In the genomic region with DNA sequence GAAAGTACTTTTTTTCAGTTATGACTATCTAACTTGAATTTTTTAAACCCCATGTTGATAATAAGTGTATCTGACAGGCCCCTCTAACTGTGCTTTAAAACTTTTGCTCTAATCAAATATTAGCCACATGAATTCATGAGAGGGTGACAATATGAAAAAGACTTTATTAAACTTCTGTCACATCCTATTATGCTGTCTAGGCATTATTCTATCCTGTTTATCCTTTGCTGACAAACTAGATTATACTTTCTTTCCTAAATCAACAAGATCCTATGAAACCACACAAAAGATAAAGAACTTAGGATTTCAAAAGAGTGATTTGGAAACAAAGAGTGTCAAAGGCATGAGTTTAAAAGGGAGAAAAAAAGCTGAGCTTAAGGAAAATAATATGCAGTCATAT, we compare ENCODE assay signal across 37 cellular contexts. TPM values are rescaled to one million over a fixed set of nuclear protein-coding genes. Genes with fewer than 3 reads are reported as not detected.
"Had no signal": no experiment of that assay in that cellular context is flagged by ENCODE, and none has a peak within 500 bp of the region (broad histone marks: within the 10 kb centered on the region; RNA-seq: fewer than 3 reads in every experiment).

No MANE protein-coding gene starts in this region.

- H3K4me1 Mint-ChIP-seq: activated B cell treated with CpG ODN at 0.5 μM for 24 hours; activated naive CD8-positive, alpha-beta T cell treated with anti-CD3 and anti-CD28 coated beads for 36 hours; activated T-helper 17 cell treated with anti-CD3 and anti-CD28 coated beads, Interleukin-2, amount 50 U/mL, for 72 hours had no signal

- H3K27ac Mint-ChIP-seq: activated B cell treated with CpG ODN at 0.5 μM for 24 hours; activated CD4-positive, alpha-beta memory T cell treated with anti-CD3 and anti-CD28 coated beads for 36 hours; activated CD8-positive, alpha-beta T cell treated with anti-CD3 and anti-CD28 coated beads for 36 hours; activated naive CD4-positive, alpha-beta T cell treated with anti-CD3 and anti-CD28 coated beads for 36 hours; activated naive CD4-positive, alpha-beta T cell treated with anti-CD3 and anti-CD28 coated beads, Interleukin-2, amount 50 U/mL, for 72 hours; activated naive CD8-positive, alpha-beta T cell treated with anti-CD3 and anti-CD28 coated beads for 36 hours; activated T-cell treated with anti-CD3 and anti-CD28 coated beads, Interleukin-2, amount 50 U/mL, for 72 hours; activated T-helper 1 cell treated with anti-CD3 and anti-CD28 coated beads, Interleukin-12 subunit alpha, Interleukin-12 subunit beta, Interleukin-2, Interleukin-4 antibody, amounts not matched to agents 30 ng/mL and 10 ng/mL and 1 ng/mL, durations not matched to agents 14 hours and 24 hours and 36 hours; activated T-helper 17 cell treated with anti-CD3 and anti-CD28 coated beads, Interleukin-2, amount 50 U/mL, for 72 hours; T-helper 1 cell treated with Interleukin-12 subunit alpha and Interleukin-12 subunit beta and Interleukin-4 antibody, amounts not matched to agents 30 μg/mL and 1 μg/mL, for 36 hours; T-helper 2 cell treated with Interferon-gamma antibody and Interleukin-4, amounts not matched to agents 5 μg/mL and 100 μg/mL, for 36 hours had no signal

- H3K36me3 ChIP-seq: adrenal gland, brain microvascular endothelial cell, breast epithelium had no signal

- H3K9me3 Mint-ChIP-seq: activated naive CD8-positive, alpha-beta T cell treated with anti-CD3 and anti-CD28 coated beads for 36 hours; activated T-helper 1 cell treated with anti-CD3 and anti-CD28 coated beads, Interleukin-12 subunit alpha, Interleukin-12 subunit beta, Interleukin-2, Interleukin-4 antibody, amounts not matched to agents 30 ng/mL and 10 ng/mL and 1 ng/mL, durations not matched to agents 14 hours and 24 hours and 36 hours; activated T-helper 17 cell treated with anti-CD3 and anti-CD28 coated beads, Interleukin-2, amount 50 U/mL, for 72 hours; T-helper 1 cell treated with Interleukin-12 subunit alpha and Interleukin-12 subunit beta and Interleukin-4 antibody, amounts not matched to agents 30 μg/mL and 1 μg/mL, for 36 hours; T-helper 2 cell treated with Interferon-gamma antibody and Interleukin-4, amounts not matched to agents 5 μg/mL and 100 μg/mL, for 36 hours had no signal

- H3K9me3 ChIP-seq: adrenal gland, body of pancreas, breast epithelium had no signal

- H3K4me3 ChIP-seq: adrenal gland, body of pancreas, breast epithelium had no signal

- H3K4me3 Mint-ChIP-seq: activated B cell treated with CpG ODN at 0.5 μM for 24 hours; activated CD4-positive, alpha-beta memory T cell treated with anti-CD3 and anti-CD28 coated beads for 36 hours; activated CD8-positive, alpha-beta T cell treated with anti-CD3 and anti-CD28 coated beads for 36 hours; activated naive CD4-positive, alpha-beta T cell treated with anti-CD3 and anti-CD28 coated beads for 36 hours; activated naive CD8-positive, alpha-beta T cell treated with anti-CD3 and anti-CD28 coated beads for 36 hours; activated T-cell treated with anti-CD3 and anti-CD28 coated beads, Interleukin-2, amount 50 U/mL, for 4 hours; activated T-cell treated with anti-CD3 and anti-CD28 coated beads, Interleukin-2, amount 50 U/mL, for 72 hours; activated T-helper 1 cell treated with anti-CD3 and anti-CD28 coated beads, Interleukin-12 subunit alpha, Interleukin-12 subunit beta, Interleukin-2, Interleukin-4 antibody, amounts not matched to agents 30 ng/mL and 10 ng/mL and 1 ng/mL, durations not matched to agents 14 hours and 24 hours and 36 hours; activated T-helper 17 cell treated with anti-CD3 and anti-CD28 coated beads, Interleukin-2, amount 50 U/mL, for 72 hours; T-helper 1 cell treated with Interleukin-12 subunit alpha and Interleukin-12 subunit beta and Interleukin-4 antibody, amounts not matched to agents 30 μg/mL and 1 μg/mL, for 36 hours; T-helper 2 cell treated with Interferon-gamma antibody and Interleukin-4, amounts not matched to agents 5 μg/mL and 100 μg/mL, for 36 hours had no signal

- H3K27me3 Mint-ChIP-seq: activated B cell treated with CpG ODN at 0.5 μM for 24 hours; activated CD4-positive, alpha-beta memory T cell treated with anti-CD3 and anti-CD28 coated beads for 36 hours; activated CD8-positive, alpha-beta T cell treated with anti-CD3 and anti-CD28 coated beads for 36 hours; activated T-helper 17 cell treated with anti-CD3 and anti-CD28 coated beads, Interleukin-2, amount 50 U/mL, for 72 hours had no signal

- ATAC-seq: activated CD8-positive, alpha-beta T cell treated with anti-CD3 and anti-CD28 coated beads for 36 hours; activated naive CD4-positive, alpha-beta T cell treated with anti-CD3 and anti-CD28 coated beads, Interleukin-2, amount 50 U/mL, for 72 hours; activated T-cell treated with anti-CD3 and anti-CD28 coated beads, Interleukin-2, amount 50 U/mL, for 4 hours; activated T-cell treated with anti-CD3 and anti-CD28 coated beads, Interleukin-2, amount 50 U/mL, for 72 hours; activated T-helper 17 cell treated with anti-CD3 and anti-CD28 coated beads, Interleukin-2, amount 50 U/mL, for 72 hours; body of pancreas had no signal

- H3K27me3 ChIP-seq: adrenal gland, body of pancreas, brain microvascular endothelial cell, breast epithelium had no signal

- H3K4me1 ChIP-seq: adrenal gland, body of pancreas, breast epithelium had no signal

- DNase-seq: activated B cell treated with CpG ODN at 0.5 μM for 24 hours; activated CD4-positive, alpha-beta memory T cell treated with anti-CD3 and anti-CD28 coated beads for 36 hours; activated CD4-positive, alpha-beta T cell treated with anti-CD3 and anti-CD28 coated beads for 48 hours; activated CD4-positive, alpha-beta T cell treated with anti-CD3 and anti-CD28 coated beads, Interleukin-2, amount 50 U/mL, for 1 hour; activated CD4-positive, alpha-beta T cell treated with anti-CD3 and anti-CD28 coated beads, Interleukin-2, amount 50 U/mL, for 4 hours; activated CD4-positive, CD25-positive, alpha-beta regulatory T cell treated with anti-CD3 and anti-CD28 coated beads, Interleukin-2, amount 50 U/mL, for 72 hours; activated CD8-positive, alpha-beta memory T cell treated with anti-CD3 and anti-CD28 coated beads, Interleukin-2, amount 50 U/mL, for 4 hours; activated CD8-positive, alpha-beta T cell treated with anti-CD3 and anti-CD28 coated beads for 36 hours; activated effector memory CD4-positive, alpha-beta T cell treated with anti-CD3 and anti-CD28 coated beads, Interleukin-2, amount 50 U/mL, for 16 hours; activated gamma-delta T cell treated with Interleukin-2 at 50 U/mL for 16 hours; activated naive CD4-positive, alpha-beta T cell; activated naive CD4-positive, alpha-beta T cell treated with anti-CD3 and anti-CD28 coated beads for 36 hours; activated naive CD4-positive, alpha-beta T cell treated with anti-CD3 and anti-CD28 coated beads, Interleukin-2, amount 50 U/mL, for 16 hours; activated naive CD8-positive, alpha-beta T cell treated with anti-CD3 and anti-CD28 coated beads for 36 hours; activated T-cell treated with anti-CD3 and anti-CD28 coated beads for 4 hours; activated T-cell treated with anti-CD3 and anti-CD28 coated beads, Interleukin-2, amount 50 U/mL, for 1 hour; activated T-cell treated with anti-CD3 and anti-CD28 coated beads, Interleukin-2, amount 50 U/mL, for 4 hours; activated T-cell treated with anti-CD3 and anti-CD28 coated beads, Interleukin-2, amount 50 U/mL, for 72 hours; adrenal gland; amygdala; anterior cingulate cortex; body of pancreas; brain microvascular endothelial cell; central memory CD4-positive, alpha-beta T cell; T-helper 1 cell; T-helper 2 cell; T-helper 9 cell had no signal

- FAIRE-seq: astrocyte, TTC549 had no signal

- H3K27ac ChIP-seq: adrenal gland, body of pancreas, breast epithelium, VCaP had no signal

- H3K36me3 Mint-ChIP-seq: activated CD4-positive, alpha-beta memory T cell treated with anti-CD3 and anti-CD28 coated beads for 36 hours; activated naive CD4-positive, alpha-beta T cell treated with anti-CD3 and anti-CD28 coated beads, Interleukin-2, amount 50 U/mL, for 72 hours; activated naive CD8-positive, alpha-beta T cell treated with anti-CD3 and anti-CD28 coated beads for 36 hours had no signal

RNA-seq across cellular contexts. Expression of gene ST6GAL2, which starts 57.8 kb away (rescaled TPM):
- total RNA-seq: activated B cell treated with CpG ODN at 0.5 μM for 24 hours; activated CD4-positive, alpha-beta memory T cell treated with anti-CD3 and anti-CD28 coated beads for 36 hours; activated CD8-positive, alpha-beta memory T cell treated with anti-CD3 and anti-CD28 coated beads for 36 hours; activated CD8-positive, alpha-beta T cell treated with anti-CD3 and anti-CD28 coated beads for 36 hours; activated naive CD4-positive, alpha-beta T cell treated with anti-CD3 and anti-CD28 coated beads for 36 hours; activated naive CD4-positive, alpha-beta T cell treated with anti-CD3 and anti-CD28 coated beads, Interleukin-2, amount 50 U/mL, for 72 hours; activated naive CD8-positive, alpha-beta T cell treated with anti-CD3 and anti-CD28 coated beads for 36 hours; activated T-cell treated with anti-CD3 and anti-CD28 coated beads, Interleukin-2, amount 50 U/mL, for 4 hours; activated T-cell treated with anti-CD3 and anti-CD28 coated beads, Interleukin-2, amount 50 U/mL, for 72 hours; activated T-helper 1 cell treated with anti-CD3 and anti-CD28 coated beads, Interleukin-12 subunit alpha, Interleukin-12 subunit beta, Interleukin-2, Interleukin-4 antibody, amounts not matched to agents 30 ng/mL and 10 ng/mL and 1 ng/mL, durations not matched to agents 14 hours and 24 hours and 36 hours; activated T-helper 17 cell treated with anti-CD3 and anti-CD28 coated beads, Interleukin-2, amount 50 U/mL, for 72 hours had no signal
